Comparison of ENCODE assay signal across 8 cellular contexts in genomic region chr14:32201196-32201815, GRCh38. TPM values are rescaled to one million over a fixed set of nuclear protein-coding genes. Genes with fewer than 3 reads are reported as not detected.
A peak's percentile ranks its signal among the peaks of the same experiment; 100 is the strongest.
DNase-seq lines count a peak whose midpoint lies in the region; ATAC-seq lines count a peak whose summit lies in the region.

No MANE protein-coding gene starts in this region.

- ATAC-seq in GM18520 (IDR thresholded peaks at IDR 0.05; ENCODE audit: unreplicated experiment) (peak; percentile 37), HG03045 (IDR thresholded peaks at IDR 0.05; ENCODE audit: unreplicated experiment) (peak; percentile 65), left colon (peak; percentile 84)

- intact Hi-C loops in left colon (cut with DNase I, micrococcal nuclease): loop anchor here in 1 of 2 donors (5.0 kb wide), 1 partner anchor 124 kb away; the partner anchor contains the start of gene ARHGAP5

- DNase-seq in NCI-H2107 treated with DMSO at 0.1 percent for 48 hours (lab: John Stamatoyannopoulos, UW; ENCODE audit: unreplicated experiment) (peak; percentile 87), cerebellum (ENCODE audit: low spot score) (peak; percentile 82), left colon (peak; percentile 92 to 93), NK-92 (lab: John Stamatoyannopoulos, UW; ENCODE audit: unreplicated experiment) (no peak)
- DNase-seq in activated CD4-positive, alpha-beta T cell treated with anti-CD3 and anti-CD28 coated beads for 1 hour: peak; percentile 56
- peak; percentile 46 to 71 (median 56) for DNase-seq in stimulated activated CD4-positive, alpha-beta T cell treated with anti-CD3 and anti-CD28 coated beads, Interleukin-1b, Interleukin-23, amount 100 ng/mL, for 24 hours (ENCODE audit: low read depth in 4 of 4, low spot score in 1 of 4)

RNA-seq across cellular contexts. Expression of gene RNU6-7, which starts 0.5 kb away (rescaled TPM):
- total RNA-seq in cerebellum (not detected), left colon (not detected)

RNA-seq across cellular contexts. Expression of gene RNU6-8, which starts 1.8 kb away (rescaled TPM):
- total RNA-seq in cerebellum: not detected
- not detected for total RNA-seq in left colon
